In genomic region chr4:153777421-153777820, GRCh38 we compare ENCODE assay signal across 29 cellular contexts. TPM values are rescaled to one million over a fixed set of nuclear protein-coding genes. Genes with fewer than 3 reads are reported as not detected.
"Had no signal": no experiment of that assay in that cellular context is flagged by ENCODE, and none has a peak within 500 bp of the region (broad histone marks: within the 10 kb centered on the region; RNA-seq: fewer than 3 reads in every experiment).

No MANE protein-coding gene starts in this region.

- H3K36me3 ChIP-seq: colonic mucosa, esophagus muscularis mucosa, gastrocnemius medialis, heart right ventricle, left lung, lower lobe of right lung had no signal

- H3K27ac Mint-ChIP-seq: dendritic cell treated with granulocyte-macrophage colony-stimulating factor and Interleukin-4, amounts not matched to agents 40 ng/mL and 50 ng/mL, for 4 days; mesothelial cell of epicardium; naive B cell had no signal

- DNase-seq: colonic mucosa; cortex of kidney; effector memory CD4-positive, alpha-beta T cell; foreskin melanocyte; gastrocnemius medialis; glutamatergic neuron; head of caudate nucleus; heart right ventricle; hippocampal formation; left cardiac atrium; left lung; left ventricle myocardium superior; lower lobe of right lung; mesenchymal stem cell; mucosa of descending colon; naive B cell had no signal

- ATAC-seq: gastrocnemius medialis, heart right ventricle, left cardiac atrium, left lung, left ventricle myocardium superior, lower lobe of right lung, mucosa of descending colon had no signal

- H3K27me3 ChIP-seq: esophagus muscularis mucosa had no signal

- H3K27ac ChIP-seq: colonic mucosa, esophagus muscularis mucosa, gastrocnemius medialis, heart right ventricle, left lung, lower lobe of right lung had no signal

- H3K4me3 ChIP-seq: colonic mucosa, esophagus muscularis mucosa, gastrocnemius medialis, heart right ventricle, left lung, lower lobe of right lung, mucosa of descending colon had no signal

- H3K9me3 ChIP-seq: colonic mucosa, esophagus muscularis mucosa, gastrocnemius medialis, left lung, lower lobe of right lung, mucosa of descending colon had no signal

- H3K36me3 Mint-ChIP-seq: mesothelial cell of epicardium had no signal

- H3K4me3 Mint-ChIP-seq: dendritic cell treated with granulocyte-macrophage colony-stimulating factor and Interleukin-4, amounts not matched to agents 40 ng/mL and 50 ng/mL, for 4 days; mesothelial cell of epicardium; naive B cell had no signal

- FAIRE-seq: endothelial cell of umbilical vein, islet of Langerhans, keratinocyte had no signal

- H3K4me1 ChIP-seq: colonic mucosa, esophagus muscularis mucosa, gastrocnemius medialis, heart right ventricle, left lung, lower lobe of right lung had no signal

RNA-seq across cellular contexts. Expression of gene SFRP2, which starts 11.5 kb away (rescaled TPM):
- total RNA-seq: dermis microvascular lymphatic vessel endothelial cell, endothelial cell of umbilical vein, epithelial cell of proximal tubule, fibroblast of villous mesenchyme, glomerular endothelial cell, lung microvascular endothelial cell, myocyte had no signal
- polyA plus RNA-seq: fibroblast of lung, keratinocyte had no signal

RNA-seq across cellular contexts. Expression of gene RNF175, which starts 17.6 kb away (rescaled TPM):
- total RNA-seq: dermis microvascular lymphatic vessel endothelial cell, endothelial cell of umbilical vein, fibroblast of lung, fibroblast of villous mesenchyme, glomerular endothelial cell, myocyte had no signal
- polyA plus RNA-seq: endothelial cell of umbilical vein, fibroblast of lung, keratinocyte had no signal
